In genomic region chr18:79588636-79589481, GRCh38 we compare ENCODE assay signal across 8 cellular contexts.
DNase-seq lines count a peak whose midpoint lies in the region; ATAC-seq and TF ChIP-seq lines count a peak whose summit lies in the region.

No MANE protein-coding gene starts in this region.

- H3K9me3 ChIP-seq in Peyer's patch: no peaks in the 10 kb centered on the region
- H3K9me3 ChIP-seq in gastroesophageal sphincter: peaks cover 0 to 7% (median 0%) of the 10 kb centered on the region in 3 donors

- 7 to 22% methylated on average over 3 to 17 of the region's 38 CpGs for WGBS in gastroesophageal sphincter (ENCODE audit: low coverage in 1 of 2), 2 donors

- H3K27me3 ChIP-seq in Peyer's patch (no peaks in the 10 kb centered on the region), gastroesophageal sphincter (peaks cover 11% of the 10 kb centered on the region)

- H3K27me3 Mint-ChIP-seq in activated CD4-positive, alpha-beta T cell treated with anti-CD3 and anti-CD28 coated beads, Interleukin-2, amount 10 ng/mL, durations not matched to agents 24 days and 14 days: peaks cover 17% of the 10 kb centered on the region

- TF ChIP-seq CTCF in AG10803 (conservative IDR thresholded peaks at IDR 0.05; ENCODE audit: low read length) (0 out of 2 replicates have a peak, but pooled peaks have one; percentile 16), Peyer's patch (IDR thresholded peaks at IDR 0.05) (no peak), gastroesophageal sphincter (IDR thresholded peaks at IDR 0.05) (peak in 1 of 4 experiments; percentile 40)

- intact Hi-C loops in activated CD4-positive, alpha-beta T cell treated with anti-CD3 and anti-CD28 coated beads, Interleukin-2, amount 10 ng/mL, durations not matched to agents 24 days and 14 days (cut with micrococcal nuclease): no loop called here

- H3K36me3 ChIP-seq in Peyer's patch (no peaks in the 10 kb centered on the region), gastroesophageal sphincter (no peaks in the 10 kb centered on the region)

- no peak for TF ChIP-seq EP300 in gastroesophageal sphincter (IDR thresholded peaks at IDR 0.05)

- H3K9me3 Mint-ChIP-seq in activated CD4-positive, alpha-beta T cell treated with anti-CD3 and anti-CD28 coated beads, Interleukin-2, amount 10 ng/mL, durations not matched to agents 24 days and 14 days: no peaks in the 10 kb centered on the region

- H3K4me3 Mint-ChIP-seq in activated CD4-positive, alpha-beta T cell treated with anti-CD3 and anti-CD28 coated beads, Interleukin-2, amount 10 ng/mL, durations not matched to agents 24 days and 14 days: no peak overlapping the region

- no peak for TF ChIP-seq POLR2A in Peyer's patch (IDR thresholded peaks at IDR 0.05)
- TF ChIP-seq POLR2A in gastroesophageal sphincter (IDR thresholded peaks at IDR 0.05): no peak

- H3K4me1 ChIP-seq in Peyer's patch: peaks cover 0 to 9% (median 0%) of the 10 kb centered on the region in 4 donors
- peaks cover 0 to 34% (median 19%) of the 10 kb centered on the region in 3 donors for H3K4me1 ChIP-seq in gastroesophageal sphincter

- peak; percentile 96 for ATAC-seq in gastroesophageal sphincter

- H3K36me3 Mint-ChIP-seq in activated CD4-positive, alpha-beta T cell treated with anti-CD3 and anti-CD28 coated beads, Interleukin-2, amount 10 ng/mL, durations not matched to agents 24 days and 14 days (ENCODE audit: low read depth): no peaks in the 10 kb centered on the region

- no peak overlapping the region for H3K4me3 ChIP-seq in AG10803 (ENCODE audit: low read length)
- no peak overlapping the region for H3K4me3 ChIP-seq in Peyer's patch
- peak overlapping the region in 1 of 2 donors; percentile 6 for H3K4me3 ChIP-seq in gastroesophageal sphincter

- DNase-seq in AG10803 (ENCODE audit: low read depth) (peak; percentile 97), Peyer's patch (peak; percentile 35 to 83 (median 63)), non-pigmented ciliary epithelial cell (ENCODE audit: low read depth) (peak; percentile 68), NCI-H69 (lab: John Stamatoyannopoulos, UW) (no peak), NCI-H1417 treated with DMSO at 0.1 percent for 48 hours (lab: John Stamatoyannopoulos, UW) (no peak)
- DNase-seq in activated CD4-positive, alpha-beta T cell treated with anti-CD3 and anti-CD28 coated beads, Interleukin-2, amount 10 ng/mL, durations not matched to agents 24 days and 14 days: no peak
- no peak for DNase-seq in stimulated activated CD4-positive, alpha-beta T cell treated with anti-CD3 and anti-CD28 coated beads, Interleukin-15, amount 100 ng/mL, for 24 hours

- H3K27ac ChIP-seq in Peyer's patch (peak overlapping the region in 3 of 4 donors; percentile 8 to 60 (median 53)), gastroesophageal sphincter (peak overlapping the region in 3 of 4 donors; percentile 66 to 73 (median 71))

- no peaks in the 10 kb centered on the region for H3K4me1 Mint-ChIP-seq in activated CD4-positive, alpha-beta T cell treated with anti-CD3 and anti-CD28 coated beads, Interleukin-2, amount 10 ng/mL, durations not matched to agents 24 days and 14 days

- no peak overlapping the region for H3K27ac Mint-ChIP-seq in activated CD4-positive, alpha-beta T cell treated with anti-CD3 and anti-CD28 coated beads, Interleukin-2, amount 10 ng/mL, durations not matched to agents 24 days and 14 days

Comparison
In these comparisons a context has a peak if more than half of its experiments do, and no peak if none do; other contexts are left out.
1. DNase-seq: peak in AG10803 (single experiment), Peyer's patch (3 of 3) and non-pigmented ciliary epithelial cell (single experiment); none in NCI-H69 (single experiment), NCI-H1417 treated with DMSO at 0.1 percent for 48 hours (single experiment), activated CD4-positive, alpha-beta T cell treated with anti-CD3 and anti-CD28 coated beads, Interleukin-2, amount 10 ng/mL, durations not matched to agents 24 days and 14 days (single experiment) and stimulated activated CD4-positive, alpha-beta T cell treated with anti-CD3 and anti-CD28 coated beads, Interleukin-15, amount 100 ng/mL, for 24 hours (single experiment).